Comparison of ENCODE assay signal across 8 cellular contexts in genomic region chr7:76497918-76498582, GRCh38. TPM values are rescaled to one million over a fixed set of nuclear protein-coding genes. Genes with fewer than 3 reads are reported as not detected.
"Had no signal": no experiment of that assay in that cellular context is flagged by ENCODE, and none has a peak within 500 bp of the region (broad histone marks: within the 10 kb centered on the region; RNA-seq: fewer than 3 reads in every experiment).

No MANE protein-coding gene starts in this region.

RNA-seq across cellular contexts. Expression of gene UPK3B, which starts 12.3 kb away (rescaled TPM):
- total RNA-seq: RPMI7951, SK-MEL-5 had no signal
- polyA plus RNA-seq: SK-N-SH had no signal

RNA-seq across cellular contexts. Expression of gene SPDYE16, which starts 45.0 kb away (rescaled TPM):
- total RNA-seq: PC-3, PC-9, Right ventricle myocardium inferior, Right ventricle myocardium superior, RPMI7951, SJSA1, SK-MEL-5 had no signal
